1 cellular context compared by ENCODE assay signal in the genomic region with DNA sequence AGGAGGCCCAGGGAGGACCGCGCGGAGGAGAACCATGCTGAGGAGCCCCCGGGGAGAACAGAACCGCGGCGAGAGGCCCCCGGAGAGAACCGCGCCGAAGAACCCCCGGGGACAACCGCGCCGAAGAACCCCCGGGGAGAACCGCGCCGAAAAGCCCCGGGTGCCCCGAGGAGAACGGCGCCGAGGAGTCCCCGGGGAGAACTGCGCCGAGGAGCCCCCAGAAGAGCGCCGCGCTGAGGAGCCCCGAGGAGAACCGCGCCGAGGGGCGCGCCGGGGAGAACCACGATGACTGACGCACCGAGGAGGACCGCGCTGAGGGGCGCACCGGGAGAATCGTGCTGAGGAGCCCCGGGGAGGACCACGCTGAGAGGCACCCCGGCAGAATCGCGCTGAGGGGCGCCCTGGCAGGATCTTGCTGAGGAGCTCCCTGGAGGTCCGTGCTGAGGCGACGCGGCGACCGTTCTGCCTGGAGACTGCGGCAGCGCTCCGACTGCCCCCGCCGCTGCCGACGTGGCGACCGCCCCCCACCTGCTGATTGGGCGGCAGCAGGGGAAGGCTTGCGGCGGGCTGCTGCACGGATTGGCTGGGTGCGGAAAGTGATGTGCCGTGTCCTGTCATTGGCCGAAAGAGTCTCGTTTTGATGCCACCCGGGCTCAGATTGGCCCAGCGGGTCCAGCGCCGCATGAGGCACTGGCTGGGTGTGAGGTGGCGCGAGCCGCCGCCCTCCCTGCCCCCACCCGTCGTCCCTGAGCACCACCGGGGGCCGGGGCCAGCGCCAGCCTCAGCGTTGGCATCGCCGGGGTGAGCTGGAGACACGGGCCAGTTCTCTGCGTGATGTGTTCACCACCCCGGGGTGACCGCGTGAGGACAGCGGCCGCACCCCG.
A peak's percentile ranks its signal among the peaks of the same experiment; 100 is the strongest.
TF ChIP-seq lines count a peak whose summit lies in the region.

A gene (minus strand): TSS at position 464 of the 884 bp plus-strand sequence.

TF ChIP-seq in IMR-90, 13 proteins besides CTCF, POLR2A, EP300 and RAD21:
- TF ChIP-seq RCOR1 (IDR thresholded peaks at IDR 0.05; ENCODE audit: insufficient replicate concordance, low read length) (no peak), MAFK (IDR thresholded peaks at IDR 0.05; ENCODE audit: low read depth, low read length) (no peak), NFE2L2 (IDR thresholded peaks at IDR 0.05; ENCODE audit: low read depth, low read length) (no peak), SMC3 (IDR thresholded peaks at IDR 0.05; ENCODE audit: low read depth, low read length) (no peak), CEBPB (IDR thresholded peaks at IDR 0.05; ENCODE audit: low read depth, low read length) (no peak), RFX5 (IDR thresholded peaks at IDR 0.05; ENCODE audit: low read depth, low read length) (peak; percentile 88), FOS (IDR thresholded peaks at IDR 0.05; ENCODE audit: low read depth, low read length) (peak; percentile 52; the same call in 1 of the 2 replicates), MAZ (IDR thresholded peaks at IDR 0.05; ENCODE audit: borderline replicate concordance, low read depth, low read length) (peak; percentile 98), CHD1 (IDR thresholded peaks at IDR 0.05; ENCODE audit: low read depth, low read length) (peak; percentile 62; the same call in 1 of the 2 replicates), MXI1 (IDR thresholded peaks at IDR 0.05; ENCODE audit: borderline replicate concordance, low read depth, low read length) (peak; percentile 26; the same call in 1 of the 2 replicates), BHLHE40 (IDR thresholded peaks at IDR 0.05; ENCODE audit: low read depth, low read length) (no peak)
- TF ChIP-seq, protein P1, sequence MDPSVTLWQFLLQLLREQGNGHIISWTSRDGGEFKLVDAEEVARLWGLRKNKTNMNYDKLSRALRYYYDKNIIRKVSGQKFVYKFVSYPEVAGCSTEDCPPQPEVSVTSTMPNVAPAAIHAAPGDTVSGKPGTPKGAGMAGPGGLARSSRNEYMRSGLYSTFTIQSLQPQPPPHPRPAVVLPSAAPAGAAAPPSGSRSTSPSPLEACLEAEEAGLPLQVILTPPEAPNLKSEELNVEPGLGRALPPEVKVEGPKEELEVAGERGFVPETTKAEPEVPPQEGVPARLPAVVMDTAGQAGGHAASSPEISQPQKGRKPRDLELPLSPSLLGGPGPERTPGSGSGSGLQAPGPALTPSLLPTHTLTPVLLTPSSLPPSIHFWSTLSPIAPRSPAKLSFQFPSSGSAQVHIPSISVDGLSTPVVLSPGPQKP (IDR thresholded peaks at IDR 0.05; ENCODE audit: borderline replicate concordance, low read depth, low read length), result no peak
- TF ChIP-seq, protein P2, sequence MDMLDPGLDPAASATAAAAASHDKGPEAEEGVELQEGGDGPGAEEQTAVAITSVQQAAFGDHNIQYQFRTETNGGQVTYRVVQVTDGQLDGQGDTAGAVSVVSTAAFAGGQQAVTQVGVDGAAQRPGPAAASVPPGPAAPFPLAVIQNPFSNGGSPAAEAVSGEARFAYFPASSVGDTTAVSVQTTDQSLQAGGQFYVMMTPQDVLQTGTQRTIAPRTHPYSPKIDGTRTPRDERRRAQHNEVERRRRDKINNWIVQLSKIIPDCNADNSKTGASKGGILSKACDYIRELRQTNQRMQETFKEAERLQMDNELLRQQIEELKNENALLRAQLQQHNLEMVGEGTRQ (IDR thresholded peaks at IDR 0.05; ENCODE audit: low read depth, low read length), result no peak
